Comparison of ENCODE assay signal across 11 cellular contexts in the genomic region with DNA sequence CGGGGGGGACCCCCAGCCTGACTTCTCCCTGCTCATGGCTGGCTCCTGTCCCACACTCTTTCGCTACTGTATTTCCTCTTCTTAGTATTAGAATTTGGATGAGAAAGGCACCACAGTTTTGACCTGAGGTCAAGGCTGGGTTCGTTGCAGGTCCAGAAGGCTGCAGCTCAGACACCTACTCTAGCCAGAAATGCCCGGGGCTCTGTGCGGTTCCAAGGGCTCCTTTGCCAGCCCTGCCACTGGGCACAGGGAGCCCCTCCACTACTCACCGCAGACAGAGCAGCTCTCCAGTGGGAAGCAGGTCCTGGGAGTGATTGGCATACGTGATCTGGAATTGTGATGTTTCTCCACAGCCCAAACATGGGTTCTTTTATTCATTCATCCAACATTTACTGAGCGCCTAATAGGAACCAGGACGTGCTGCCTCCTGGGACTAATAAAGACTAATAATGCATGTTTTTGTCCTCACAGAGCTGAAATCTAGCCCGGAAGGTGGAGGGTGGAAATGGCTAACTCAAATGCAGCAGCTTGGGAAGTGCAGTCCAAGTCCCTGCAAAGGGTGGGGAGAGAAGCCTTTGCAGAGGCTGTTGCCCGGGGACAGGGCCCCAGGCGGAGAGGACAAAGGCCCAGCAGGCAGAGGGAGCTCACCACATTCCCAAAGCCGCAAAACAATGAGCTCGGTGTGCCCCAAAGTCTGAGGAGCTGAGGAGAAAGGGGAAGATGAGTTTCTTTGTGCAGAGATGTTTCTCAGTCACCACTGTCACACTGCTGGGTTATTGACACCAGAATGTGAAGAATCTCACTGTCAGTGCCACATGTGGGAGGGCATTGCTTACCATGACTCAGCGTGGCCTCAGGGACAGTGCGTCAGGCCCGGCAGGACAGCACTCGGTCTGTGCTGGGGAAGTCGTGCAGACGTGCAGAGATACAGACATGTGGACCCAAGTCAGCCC.
DNase-seq lines count a peak whose midpoint lies in the region; ATAC-seq and TF ChIP-seq lines count a peak whose summit lies in the region.
"Had no signal": no experiment of that assay in that cellular context is flagged by ENCODE, and none has a peak within 500 bp of the region (broad histone marks: within the 10 kb centered on the region; RNA-seq: fewer than 3 reads in every experiment).

No MANE protein-coding gene starts in this region.

- H3K9me3 Mint-ChIP-seq in activated naive CD4-positive, alpha-beta T cell treated with anti-CD3 and anti-CD28 coated beads for 36 hours = no peaks in the 10 kb centered on the region
- H3K9me3 Mint-ChIP-seq: CD4-positive, CD25-positive, alpha-beta regulatory T cell had no signal

- TF ChIP-seq CTCF in spleen (IDR thresholded peaks at IDR 0.05 in 8 of 11, conservative IDR thresholded peaks at IDR 0.05 in 3 of 11) = no peak

- ATAC-seq in HG03521 (IDR thresholded peaks at IDR 0.05; ENCODE audit: unreplicated experiment) = no peak

- no CpG with 5 or more reads among the region's 20 CpGs for WGBS in iPS DF 6.9 (ENCODE audit: insufficient coverage, insufficient read length)
- WGBS in spleen, 5 donors = 66 to 84% (median 78%) methylated on average over 20 of the region's 20 CpGs

- H3K27me3 Mint-ChIP-seq in activated naive CD4-positive, alpha-beta T cell treated with anti-CD3 and anti-CD28 coated beads for 36 hours (ENCODE audit: low read depth) = no peaks in the 10 kb centered on the region

- H3K36me3 ChIP-seq in adipocyte (ENCODE audit: control insufficient read depth, insufficient read depth, low read length, severe bottlenecking) = peaks cover 8% of the 10 kb centered on the region
- H3K36me3 ChIP-seq in iPS DF 6.9 (ENCODE audit: control insufficient read depth, insufficient read depth, low read length) = no peaks in the 10 kb centered on the region
- peaks cover 0 to 23% (median 0%) of the 10 kb centered on the region in 6 donors for H3K36me3 ChIP-seq in spleen

- H3K27ac Mint-ChIP-seq in activated naive CD4-positive, alpha-beta T cell treated with anti-CD3 and anti-CD28 coated beads for 36 hours = peak overlapping the region; percentile 6

- H3K27ac ChIP-seq in iPS DF 6.9 (ENCODE audit: low read length) (no peak overlapping the region), spleen (no peak overlapping the region)

- DNase-seq in activated naive CD4-positive, alpha-beta T cell treated with anti-CD3 and anti-CD28 coated beads for 36 hours = no peak
- DNase-seq in activated naive CD4-positive, alpha-beta T cell treated with anti-CD3 and anti-CD28 coated beads, Interleukin-2, amount 50 U/mL, for 16 hours = no peak
- DNase-seq in adipocyte (ENCODE audit: low read depth) (peak; percentile 49), iPS DF 6.9 (ENCODE audit: low read depth, low spot score) (peak; percentile 61), spleen (peak; percentile 20), activated gamma-delta T cell treated with Interleukin-2 at 50 U/mL for 16 hours (no peak), NK-92 (lab: John Stamatoyannopoulos, UW; ENCODE audit: unreplicated experiment) (no peak)
- DNase-seq: CD4-positive, CD25-positive, alpha-beta regulatory T cell; NK-92 treated with Interleukin-12 subunit alpha and Interleukin-12 subunit beta, amount 100 ng/mL, for 24 hours; stimulated activated CD4-positive, alpha-beta T cell treated with anti-CD3 and anti-CD28 coated beads, Interleukin-2, amount 100 ng/mL, for 24 hours had no signal

- CTCF ChIA-PET in activated naive CD4-positive, alpha-beta T cell treated with anti-CD3 and anti-CD28 coated beads for 36 hours (lab: Charles Lee) = interaction anchor here (0.6 to 0.7 kb wide), 2 partner anchors 19 to 39 kb away, joined by 3 read pairs; no protein-coding TSS in a partner anchor

- no peak overlapping the region for H3K9ac ChIP-seq in adipocyte (ENCODE audit: low read length)

- no peaks in the 10 kb centered on the region for H3K27me3 ChIP-seq in adipocyte (replicated peaks; ENCODE audit: control insufficient read depth, insufficient read depth, low read length)
- no peaks in the 10 kb centered on the region for H3K27me3 ChIP-seq in iPS DF 6.9 (ENCODE audit: control insufficient read depth, insufficient read depth, low read length)
- no peaks in the 10 kb centered on the region for H3K27me3 ChIP-seq in spleen (replicated peaks in 1 of 7)

- no peak for TF ChIP-seq POLR2A in spleen (IDR thresholded peaks at IDR 0.05)

- H3K9me3 ChIP-seq in adipocyte (ENCODE audit: control insufficient read depth, low read length) (no peaks in the 10 kb centered on the region), iPS DF 6.9 (ENCODE audit: control insufficient read depth, insufficient read depth, low read length) (no peaks in the 10 kb centered on the region), spleen (no peaks in the 10 kb centered on the region)

- H3K4me3 Mint-ChIP-seq in activated naive CD4-positive, alpha-beta T cell treated with anti-CD3 and anti-CD28 coated beads for 36 hours = no peak overlapping the region
- H3K4me3 Mint-ChIP-seq: CD4-positive, CD25-positive, alpha-beta regulatory T cell had no signal

- intact Hi-C loops in activated naive CD4-positive, alpha-beta T cell treated with anti-CD3 and anti-CD28 coated beads for 36 hours (cut with micrococcal nuclease) = no loop called here
- intact Hi-C loops in spleen (cut with DNase I; ENCODE audit: low total_unique reads) = no loop called here

- H3K36me3 Mint-ChIP-seq in activated naive CD4-positive, alpha-beta T cell treated with anti-CD3 and anti-CD28 coated beads for 36 hours (ENCODE audit: low read depth) = peaks cover 19% of the 10 kb centered on the region

- no peak overlapping the region for H3K4me3 ChIP-seq in adipocyte (ENCODE audit: low read length)
- H3K4me3 ChIP-seq in iPS DF 6.9 (ENCODE audit: low read length) = no peak overlapping the region
- H3K4me3 ChIP-seq in spleen = no peak overlapping the region

- peaks cover 68% of the 10 kb centered on the region for H3K4me1 Mint-ChIP-seq in activated naive CD4-positive, alpha-beta T cell treated with anti-CD3 and anti-CD28 coated beads for 36 hours (ENCODE audit: low read depth)

- peaks cover 7% of the 10 kb centered on the region for H3K4me1 ChIP-seq in adipocyte (ENCODE audit: control insufficient read depth, insufficient read depth, low read length)
- peaks cover 8% of the 10 kb centered on the region for H3K4me1 ChIP-seq in iPS DF 6.9 (ENCODE audit: control insufficient read depth, insufficient read depth, low read length)
- peaks cover 20 to 64% (median 37%) of the 10 kb centered on the region in 6 donors for H3K4me1 ChIP-seq in spleen

Comparison
In these comparisons a context has a peak if more than half of its experiments do, and no peak if none do; other contexts are left out.
1. DNase-seq: peak in adipocyte (single experiment), iPS DF 6.9 (single experiment) and spleen (single experiment); none in activated naive CD4-positive, alpha-beta T cell treated with anti-CD3 and anti-CD28 coated beads for 36 hours (single experiment), activated naive CD4-positive, alpha-beta T cell treated with anti-CD3 and anti-CD28 coated beads, Interleukin-2, amount 50 U/mL, for 16 hours (single experiment), activated gamma-delta T cell treated with Interleukin-2 at 50 U/mL for 16 hours (single experiment) and NK-92 (single experiment).